In the genomic region with DNA sequence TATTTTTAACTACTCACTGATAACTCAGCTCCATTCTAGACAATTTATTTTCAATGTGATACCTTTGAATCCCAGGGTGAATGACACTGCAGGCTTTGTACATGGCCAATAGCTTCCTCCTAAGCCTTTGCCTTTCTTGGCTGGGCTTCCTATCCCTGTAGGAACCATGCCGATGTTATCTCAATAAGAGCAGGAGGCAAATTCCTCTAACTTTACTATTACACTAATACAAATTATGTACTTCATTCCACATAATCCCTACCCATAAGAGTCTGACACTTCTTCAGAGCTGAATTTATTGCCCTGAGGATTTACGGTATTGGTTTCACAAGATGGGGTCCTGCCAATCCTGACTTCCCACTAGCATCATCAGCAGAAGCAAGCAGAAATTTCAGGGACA, we compare ENCODE assay signal across 15 cellular contexts. TPM values are rescaled to one million over a fixed set of nuclear protein-coding genes. Genes with fewer than 3 reads are reported as not detected.
DNase-seq lines count a peak whose midpoint lies in the region; TF ChIP-seq lines count a peak whose summit lies in the region.
"Had no signal": no experiment of that assay in that cellular context is flagged by ENCODE, and none has a peak within 500 bp of the region (broad histone marks: within the 10 kb centered on the region; RNA-seq: fewer than 3 reads in every experiment).

No MANE protein-coding gene starts in this region.

- no peak for TF ChIP-seq CTCF in adrenal gland (IDR thresholded peaks at IDR 0.05)
- no peak for TF ChIP-seq CTCF in type B pancreatic cell (conservative IDR thresholded peaks at IDR 0.05)
- no peak for TF ChIP-seq CTCF in OCI-LY7 (conservative IDR thresholded peaks at IDR 0.05; ENCODE audit: low read length)

- peaks cover 7% of the 10 kb centered on the region for H3K9me3 Mint-ChIP-seq in activated naive CD4-positive, alpha-beta T cell treated with anti-CD3 and anti-CD28 coated beads, Interleukin-2, amount 50 U/mL, for 24 hours
- H3K9me3 Mint-ChIP-seq in immature natural killer cell (no peaks in the 10 kb centered on the region), type B pancreatic cell (no peaks in the 10 kb centered on the region)

- H3K4me1 ChIP-seq in adrenal gland (replicated peaks in 1 of 2): peaks cover 21 to 75% of the 10 kb centered on the region in 2 donors
- H3K4me1 ChIP-seq in OCI-LY7 (ENCODE audit: insufficient read depth, low read length, poor library complexity, severe bottlenecking): no peaks in the 10 kb centered on the region

- H3K4me2 ChIP-seq in OCI-LY7 (ENCODE audit: low read length): no peak overlapping the region

- no peaks in the 10 kb centered on the region for H4K20me1 ChIP-seq in OCI-LY7 (ENCODE audit: insufficient read depth, low read length)

- no peak overlapping the region for H2AFZ ChIP-seq in OCI-LY7 (ENCODE audit: low read length)

- H3K9me2 ChIP-seq in OCI-LY7 (ENCODE audit: insufficient read depth, low read length): no peaks in the 10 kb centered on the region

- 23 to 36% (median 28%) methylated on average over 2 of the region's 2 CpGs for WGBS in adrenal gland, 4 donors

- no peaks in the 10 kb centered on the region for H3K79me2 ChIP-seq in OCI-LY7 (ENCODE audit: insufficient read depth, low read depth, low read length)

- H3K27ac ChIP-seq in adrenal gland (peak overlapping the region in 3 of 5 donors; percentile 11 to 57 (median 56)), OCI-LY7 (ENCODE audit: low read depth, low read length, poor library complexity, severe bottlenecking) (no peak overlapping the region)
- H3K27ac ChIP-seq: heart right ventricle, thyroid gland had no signal

- POLR2A ChIA-PET in OCI-LY7 (lab: Charles Lee): interaction anchor here (0.6 kb wide), 2 partner anchors 868 to 1381 kb away, joined by 3 read pairs; no protein-coding TSS in a partner anchor

- H3K9me3 ChIP-seq in adrenal gland (replicated peaks in 1 of 3) (no peaks in the 10 kb centered on the region), OCI-LY7 (ENCODE audit: low read length) (no peaks in the 10 kb centered on the region)
- H3K9me3 ChIP-seq: heart right ventricle, thyroid gland had no signal

- peaks cover 2% of the 10 kb centered on the region for H3K36me3 Mint-ChIP-seq in activated naive CD4-positive, alpha-beta T cell treated with anti-CD3 and anti-CD28 coated beads, Interleukin-2, amount 50 U/mL, for 24 hours
- peaks cover 0 to 4% (median 0%) of the 10 kb centered on the region in 3 donors for H3K36me3 Mint-ChIP-seq in immature natural killer cell
- H3K36me3 Mint-ChIP-seq in type B pancreatic cell: no peaks in the 10 kb centered on the region

- no peak overlapping the region for H3K4me3 ChIP-seq in adrenal gland
- no peak overlapping the region for H3K4me3 ChIP-seq in OCI-LY7 (ENCODE audit: low read depth, low read length, poor library complexity, severe bottlenecking)
- no peak overlapping the region for H3K4me3 ChIP-seq in H7 (ENCODE audit: insufficient read depth, low read depth, low read length)
- H3K4me3 ChIP-seq: heart right ventricle, lung, thyroid gland had no signal

- H3K27me3 ChIP-seq in adrenal gland (no peaks in the 10 kb centered on the region), H7 (ENCODE audit: control insufficient read depth, insufficient read depth, low read length) (no peaks in the 10 kb centered on the region)
- H3K27me3 ChIP-seq: heart right ventricle, thyroid gland had no signal

- no peak overlapping the region for H3K27ac Mint-ChIP-seq in activated naive CD4-positive, alpha-beta T cell treated with anti-CD3 and anti-CD28 coated beads, Interleukin-2, amount 50 U/mL, for 24 hours
- peak overlapping the region; percentile 75 to 93 (median 88) for H3K27ac Mint-ChIP-seq in immature natural killer cell
- no peak overlapping the region for H3K27ac Mint-ChIP-seq in type B pancreatic cell

- CTCF ChIA-PET in OCI-LY7 (lab: Charles Lee; ENCODE audit: unreplicated experiment): no interaction called here

- H3K4me3 Mint-ChIP-seq in activated naive CD4-positive, alpha-beta T cell treated with anti-CD3 and anti-CD28 coated beads, Interleukin-2, amount 50 U/mL, for 24 hours: peak overlapping the region; percentile 4
- H3K4me3 Mint-ChIP-seq in immature natural killer cell (peak overlapping the region; percentile 40 to 85 (median 78)), type B pancreatic cell (peak overlapping the region; percentile 18)

- no peak for TF ChIP-seq POLR2A in adrenal gland (IDR thresholded peaks at IDR 0.05)

- peaks cover 61% of the 10 kb centered on the region for H3K4me1 Mint-ChIP-seq in activated naive CD4-positive, alpha-beta T cell treated with anti-CD3 and anti-CD28 coated beads, Interleukin-2, amount 50 U/mL, for 24 hours
- H3K4me1 Mint-ChIP-seq in immature natural killer cell: peaks cover 96 to 100% of the 10 kb centered on the region in 2 donors
- H3K4me1 Mint-ChIP-seq in type B pancreatic cell (ENCODE audit: unreplicated experiment): peaks cover 33% of the 10 kb centered on the region

- BruUV-seq in OCI-LY7 (replicated peaks; lab: Mats Ljungman, UMichigan): no TSS peak

- H3K27me3 Mint-ChIP-seq in activated naive CD4-positive, alpha-beta T cell treated with anti-CD3 and anti-CD28 coated beads, Interleukin-2, amount 50 U/mL, for 24 hours: no peaks in the 10 kb centered on the region
- peaks cover 0 to 7% (median 0%) of the 10 kb centered on the region in 3 donors for H3K27me3 Mint-ChIP-seq in immature natural killer cell (ENCODE audit: low read depth in 3 of 3)
- H3K27me3 Mint-ChIP-seq in type B pancreatic cell: peaks cover 13% of the 10 kb centered on the region
- H3K27me3 Mint-ChIP-seq: activated CD4-positive, alpha-beta T cell treated with anti-CD3 and anti-CD28 coated beads for 36 hours had no signal

- intact Hi-C loops in adrenal gland (cut with DNase I) (no loop called here), OCI-LY7 (cut with micrococcal nuclease; ENCODE audit: unreplicated experiment) (no loop called here)

- H3K36me3 ChIP-seq in adrenal gland (replicated peaks in 1 of 2) (no peaks in the 10 kb centered on the region), OCI-LY7 (ENCODE audit: insufficient read depth, low read length) (no peaks in the 10 kb centered on the region), H7 (replicated peaks; ENCODE audit: control insufficient read depth, insufficient read depth, low read length) (no peaks in the 10 kb centered on the region)
- H3K36me3 ChIP-seq: heart right ventricle, thyroid gland had no signal

- DNase-seq in activated naive CD4-positive, alpha-beta T cell treated with Interleukin-2 at 50 U/mL for 16 hours: no peak
- no peak for DNase-seq in adrenal gland
- no peak for DNase-seq in immature natural killer cell
- DNase-seq in type B pancreatic cell (ENCODE audit: extremely low spot score, unreplicated experiment): no peak
- DNase-seq in HK-2 (ENCODE audit: unreplicated experiment): no peak
- no peak for DNase-seq in OCI-LY7 (ENCODE audit: low spot score)
- no peak for DNase-seq in H7
- DNase-seq: aorta, DMS153, heart right ventricle, NCI-H2107, thyroid gland had no signal

RNA-seq across cellular contexts. Expression of a gene that starts 14.0 kb away (rescaled TPM):
- 100 to 1,000 TPM in 7 of 8 donors, 10 to 100 TPM in 1; 95.5 to 340 (median 157) TPM for total RNA-seq in adrenal gland
- polyA plus RNA-seq in adrenal gland: 100 to 1,000 TPM in 1 of 3 donors, 10 to 100 TPM in 2; 13.9 to 141 (median 19.0) TPM
- polyA plus RNA-seq in immature natural killer cell: 100 to 1,000 TPM; 141 to 245 (median 183) TPM
- 22.2 and 33.5 TPM in 2 replicates for total RNA-seq in type B pancreatic cell (ENCODE audit: low replicate concordance)
- total RNA-seq in OCI-LY7 (2014; rRNA removed; shearing (Covaris generic)): not detected in 2 replicates
- not detected in 2 replicates for total RNA-seq in OCI-LY7 (2022)
- 2.3 and 2.4 TPM in 2 replicates for total RNA-seq in H7 (2014; rRNA removed; shearing (Covaris generic))

Comparison
In these comparisons a context has a peak if more than half of its experiments do, and no peak if none do; other contexts are left out.
1. H3K27ac Mint-ChIP-seq: peak in immature natural killer cell (6 of 6); none in activated naive CD4-positive, alpha-beta T cell treated with anti-CD3 and anti-CD28 coated beads, Interleukin-2, amount 50 U/mL, for 24 hours (single experiment) and type B pancreatic cell (single experiment).
2. H3K4me3 Mint-ChIP-seq: peak in every context shown above with its lines; median percentile 78 in immature natural killer cell; 18 in type B pancreatic cell; 4 in activated naive CD4-positive, alpha-beta T cell treated with anti-CD3 and anti-CD28 coated beads, Interleukin-2, amount 50 U/mL, for 24 hours.